In genomic region chr19:15563325-15563794, GRCh38 we compare ENCODE assay signal across 12 cellular contexts. TPM values are rescaled to one million over a fixed set of nuclear protein-coding genes. Genes with fewer than 3 reads are reported as not detected.
DNase-seq lines count a peak whose midpoint lies in the region; FAIRE-seq and TF ChIP-seq lines count a peak whose summit lies in the region.
"Had no signal": no experiment of that assay in that cellular context is flagged by ENCODE, and none has a peak within 500 bp of the region (broad histone marks: within the 10 kb centered on the region; RNA-seq: fewer than 3 reads in every experiment).

No MANE protein-coding gene starts in this region.

- no peak for TF ChIP-seq POLR2A in uterus (IDR thresholded peaks at IDR 0.05)

- H2AFZ ChIP-seq in Karpas-422 (ENCODE audit: low read length), result no peak overlapping the region

- no peaks in the 10 kb centered on the region for H3K79me2 ChIP-seq in Karpas-422 (ENCODE audit: low read length)

- DNase-seq in NCI-H2227 (lab: John Stamatoyannopoulos, UW; ENCODE audit: unreplicated experiment) (peak; percentile 22), NCI-H2227 treated with DMSO at 0.1 percent for 48 hours (lab: John Stamatoyannopoulos, UW) (no peak), NCI-H69 (lab: John Stamatoyannopoulos, UW) (peak; percentile 81), colonic mucosa (peak; percentile 67), small intestine (peak; percentile 66), uterus (no peak), Karpas-422 (no peak)
- no peak for DNase-seq in activated CD4-positive, alpha-beta T cell treated with anti-CD3 and anti-CD28 coated beads, Interleukin-2, amount 10 ng/mL, durations not matched to agents 7 days and 5 days
- DNase-seq: activated naive CD4-positive, alpha-beta T cell; retina; T-helper 2 cell had no signal

- FAIRE-seq in small intestine (lab: Jason Lieb, UNC), result no peak
- FAIRE-seq: islet of Langerhans had no signal

- H3K9me2 ChIP-seq in Karpas-422 (replicated peaks; ENCODE audit: insufficient read depth, low read length), result no peaks in the 10 kb centered on the region

- no peak overlapping the region for H3K4me2 ChIP-seq in Karpas-422 (ENCODE audit: low read depth, low read length, poor library complexity, severe bottlenecking)

- intact Hi-C loops in colonic mucosa (cut with DNase I), result no loop called here
- intact Hi-C loops in uterus (cut with DNase I; ENCODE audit: low total_unique reads), result no loop called here

- H3K36me3 Mint-ChIP-seq in activated CD4-positive, alpha-beta T cell treated with anti-CD3 and anti-CD28 coated beads, Interleukin-2, amount 10 ng/mL, durations not matched to agents 7 days and 5 days (ENCODE audit: low read depth), result no peaks in the 10 kb centered on the region

- no peak overlapping the region for H3K9ac ChIP-seq in colonic mucosa (ENCODE audit: low read depth in 2 of 2, low read length in 2 of 2)
- no peak overlapping the region for H3K9ac ChIP-seq in Karpas-422 (ENCODE audit: low read length)

- 0 to 18% (median 6%) methylated on average over 3 of the region's 3 CpGs for WGBS in small intestine, 3 donors

- no peaks in the 10 kb centered on the region for H4K20me1 ChIP-seq in Karpas-422 (ENCODE audit: insufficient read depth, low read depth, low read length)

- no peaks in the 10 kb centered on the region for H3K9me3 Mint-ChIP-seq in activated CD4-positive, alpha-beta T cell treated with anti-CD3 and anti-CD28 coated beads, Interleukin-2, amount 10 ng/mL, durations not matched to agents 7 days and 5 days

- H3K36me3 ChIP-seq in colonic mucosa (no peaks in the 10 kb centered on the region), small intestine (ENCODE audit: control insufficient read depth in 2 of 2, insufficient read depth in 2 of 2, low read length in 2 of 2) (no peaks in the 10 kb centered on the region), uterus (no peaks in the 10 kb centered on the region), Karpas-422 (ENCODE audit: insufficient read depth, low read length) (no peaks in the 10 kb centered on the region)

- H3K4me3 ChIP-seq in colonic mucosa (no peak overlapping the region), small intestine (ENCODE audit: low read depth in 1 of 2, low read length in 2 of 2) (no peak overlapping the region), uterus (no peak overlapping the region), Karpas-422 (ENCODE audit: low read length) (no peak overlapping the region)

- POLR2A ChIA-PET in activated CD4-positive, alpha-beta T cell treated with anti-CD3 and anti-CD28 coated beads, Interleukin-2, amount 10 ng/mL, durations not matched to agents 7 days and 5 days (lab: Charles Lee), result no interaction called here

- TF ChIP-seq CTCF in colonic mucosa (IDR thresholded peaks at IDR 0.05) (no peak), uterus (IDR thresholded peaks at IDR 0.05) (no peak)

- H3K4me1 ChIP-seq in colonic mucosa, result no peaks in the 10 kb centered on the region
- H3K4me1 ChIP-seq in small intestine (ENCODE audit: control insufficient read depth in 2 of 2, insufficient read depth in 1 of 2, low read depth in 1 of 2, low read length in 1 of 2), result no peaks in the 10 kb centered on the region
- H3K4me1 ChIP-seq in uterus, result no peaks in the 10 kb centered on the region
- H3K4me1 ChIP-seq in Karpas-422 (ENCODE audit: low read length), result no peaks in the 10 kb centered on the region

- H3K9me3 ChIP-seq in colonic mucosa (no peaks in the 10 kb centered on the region), small intestine (ENCODE audit: control insufficient read depth, low read depth) (no peaks in the 10 kb centered on the region), uterus (no peaks in the 10 kb centered on the region), Karpas-422 (ENCODE audit: low read length) (no peaks in the 10 kb centered on the region)

- no peak overlapping the region for H3K27ac Mint-ChIP-seq in activated CD4-positive, alpha-beta T cell treated with anti-CD3 and anti-CD28 coated beads, Interleukin-2, amount 10 ng/mL, durations not matched to agents 7 days and 5 days

- H3K27me3 Mint-ChIP-seq in activated CD4-positive, alpha-beta T cell treated with anti-CD3 and anti-CD28 coated beads, Interleukin-2, amount 10 ng/mL, durations not matched to agents 7 days and 5 days, result peaks cover 8% of the 10 kb centered on the region

- H3K27me3 ChIP-seq in colonic mucosa (no peaks in the 10 kb centered on the region), small intestine (ENCODE audit: control insufficient read depth in 2 of 2, insufficient read depth in 2 of 2, low read length in 2 of 2) (no peaks in the 10 kb centered on the region), uterus (no peaks in the 10 kb centered on the region), Karpas-422 (ENCODE audit: low read length) (no peaks in the 10 kb centered on the region)

- H3K4me3 Mint-ChIP-seq in activated CD4-positive, alpha-beta T cell treated with anti-CD3 and anti-CD28 coated beads, Interleukin-2, amount 10 ng/mL, durations not matched to agents 7 days and 5 days, result no peak overlapping the region

- no peaks in the 10 kb centered on the region for H3K4me1 Mint-ChIP-seq in activated CD4-positive, alpha-beta T cell treated with anti-CD3 and anti-CD28 coated beads, Interleukin-2, amount 10 ng/mL, durations not matched to agents 7 days and 5 days

- H3K27ac ChIP-seq in colonic mucosa (no peak overlapping the region), small intestine (ENCODE audit: low read depth in 1 of 2, low read length in 1 of 2) (no peak overlapping the region), uterus (no peak overlapping the region), Karpas-422 (ENCODE audit: low read length) (no peak overlapping the region)

- CTCF ChIA-PET in activated CD4-positive, alpha-beta T cell treated with anti-CD3 and anti-CD28 coated beads, Interleukin-2, amount 10 ng/mL, durations not matched to agents 7 days and 5 days (lab: Charles Lee), result interaction anchor here (0.6 kb wide), 1 partner anchor 617 kb away, joined by 4 read pairs; no protein-coding TSS in a partner anchor

RNA-seq across cellular contexts. Expression of gene CYP4F8, which starts 51.7 kb away (rescaled TPM):
- total RNA-seq in colonic mucosa (not detected), uterus (1 to 10 TPM in 1 of 4 donors, not detected in 3; 1.5 TPM)
- not detected for polyA plus RNA-seq in small intestine
- not detected for total RNA-seq in activated CD4-positive, alpha-beta T cell treated with anti-CD3 and anti-CD28 coated beads, Interleukin-2, amount 10 ng/mL, durations not matched to agents 7 days and 5 days
- not detected in 2 replicates for total RNA-seq in Karpas-422 (2014; rRNA removed; shearing (Covaris generic); ENCODE audit: low replicate concordance)

RNA-seq across cellular contexts. Expression of gene CYP4F22, which starts 55.0 kb away (rescaled TPM):
- total RNA-seq in colonic mucosa, result under 1 TPM; 0.19 to 0.22 TPM
- under 1 TPM in 1 of 3 donors, not detected in 2; 0.15 TPM for polyA plus RNA-seq in small intestine
- total RNA-seq in activated CD4-positive, alpha-beta T cell treated with anti-CD3 and anti-CD28 coated beads, Interleukin-2, amount 10 ng/mL, durations not matched to agents 7 days and 5 days, result under 1 TPM; 0.67 to 0.87 TPM
- not detected for total RNA-seq in uterus
- total RNA-seq in Karpas-422 (2014; rRNA removed; shearing (Covaris generic); ENCODE audit: low replicate concordance), result not detected in 2 replicates

Comparison
In these comparisons a context has a peak if more than half of its experiments do, and no peak if none do; other contexts are left out.
1. DNase-seq: peak in NCI-H2227 (single experiment), NCI-H69 (single experiment), colonic mucosa (single experiment) and small intestine (single experiment); none in NCI-H2227 treated with DMSO at 0.1 percent for 48 hours (single experiment), activated CD4-positive, alpha-beta T cell treated with anti-CD3 and anti-CD28 coated beads, Interleukin-2, amount 10 ng/mL, durations not matched to agents 7 days and 5 days (single experiment), uterus (0 of 2) and Karpas-422 (single experiment).